31 cellular contexts compared by ENCODE assay signal in the genomic region with DNA sequence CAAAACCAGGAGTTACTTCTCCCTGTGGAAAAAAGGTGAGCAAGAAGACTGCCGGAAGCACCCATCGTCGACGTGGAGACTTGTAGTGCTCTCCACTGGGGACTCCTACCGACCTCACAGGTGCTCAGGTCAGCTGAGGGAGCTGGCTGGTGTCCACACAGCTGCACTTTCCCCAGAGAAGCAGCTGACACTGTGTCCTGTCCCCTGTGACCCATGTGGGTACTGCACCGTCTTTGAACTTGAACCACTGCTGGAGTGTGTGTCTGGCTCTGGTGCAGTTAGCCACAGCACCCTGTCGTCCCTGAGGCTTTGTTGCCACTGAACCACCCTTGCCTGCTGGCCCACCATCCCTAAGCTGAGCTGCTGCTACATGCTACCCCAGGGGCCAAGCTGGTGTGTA.
"Had no signal": no experiment of that assay in that cellular context is flagged by ENCODE, and none has a peak within 500 bp of the region (broad histone marks: within the 10 kb centered on the region; RNA-seq: fewer than 3 reads in every experiment).

No MANE protein-coding gene starts in this region.

- H3K27ac ChIP-seq: adrenal gland, PC-9, SJSA1, VCaP had no signal

- H3K9me3 ChIP-seq: adrenal gland, SJSA1 had no signal

- H3K4me3 ChIP-seq: adrenal gland, K562, PC-9, SJSA1 had no signal

- DNase-seq: activated B cell treated with CpG ODN at 0.5 μM for 24 hours; activated CD4-positive, alpha-beta memory T cell treated with anti-CD3 and anti-CD28 coated beads for 36 hours; activated CD4-positive, alpha-beta T cell treated with anti-CD3 and anti-CD28 coated beads for 4 hours; activated CD4-positive, alpha-beta T cell treated with anti-CD3 and anti-CD28 coated beads, Interleukin-2, amount 50 U/mL, for 1 hour; activated CD4-positive, CD25-positive, alpha-beta regulatory T cell treated with anti-CD3 and anti-CD28 coated beads, Interleukin-2, amount 50 U/mL, for 72 hours; activated CD8-positive, alpha-beta memory T cell treated with anti-CD3 and anti-CD28 coated beads, Interleukin-2, amount 50 U/mL, for 4 hours; activated gamma-delta T cell treated with Interleukin-2 at 50 U/mL for 16 hours; activated naive CD4-positive, alpha-beta T cell treated with anti-CD3 and anti-CD28 coated beads for 36 hours; activated T-cell treated with anti-CD3 and anti-CD28 coated beads for 4 hours; activated T-cell treated with anti-CD3 and anti-CD28 coated beads, Interleukin-2, amount 50 U/mL, for 4 hours; adrenal gland; anterior cingulate cortex; central memory CD4-positive, alpha-beta T cell; NCI-H1105 treated with DMSO at 0.1 percent for 48 hours; NCI-H1436; NCI-H1694; NCI-H1930; NCI-H2081 treated with DMSO at 0.1 percent for 48 hours; NCI-H226; NCI-H446 treated with DMSO at 0.1 percent for 48 hours; NCI-H524 treated with DMSO at 0.1 percent for 48 hours; PC-9; Right ventricle myocardium superior; SW 1271; T-helper 1 cell; T-helper 2 cell; T-helper 9 cell had no signal

- H3K4me1 ChIP-seq: adrenal gland, SJSA1 had no signal

- ATAC-seq: activated naive CD4-positive, alpha-beta T cell treated with anti-CD3 and anti-CD28 coated beads, Interleukin-2, amount 50 U/mL, for 72 hours; K562 had no signal

- H2AFZ ChIP-seq: PC-9 had no signal

- H3K36me3 ChIP-seq: adrenal gland, SJSA1 had no signal

- H3K27me3 ChIP-seq: adrenal gland, SJSA1 had no signal

- H3K4me2 ChIP-seq: PC-9 had no signal
